In the genomic region with DNA sequence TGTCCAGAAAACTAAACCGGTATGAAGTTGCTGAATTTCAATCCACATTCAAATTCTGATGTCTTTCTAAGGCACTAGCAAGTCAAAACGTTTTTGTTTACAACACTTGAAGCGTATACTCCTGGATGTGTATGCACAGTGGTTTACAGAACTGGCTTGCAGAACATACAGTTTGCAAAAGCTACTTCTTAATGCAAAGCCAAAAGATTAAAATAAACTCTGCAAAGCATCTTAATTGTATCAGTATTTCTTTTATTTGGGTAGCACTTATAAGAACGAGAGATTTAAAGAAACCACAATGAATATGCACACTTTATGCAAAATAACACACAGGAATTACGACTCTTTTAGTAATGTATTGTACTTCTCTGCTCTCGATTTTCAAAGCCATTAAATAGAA, we compare ENCODE assay signal across 8 cellular contexts.
"Had no signal": no experiment of that assay in that cellular context is flagged by ENCODE, and none has a peak within 500 bp of the region (broad histone marks: within the 10 kb centered on the region; RNA-seq: fewer than 3 reads in every experiment).

No MANE protein-coding gene starts in this region.

- FAIRE-seq: G401.6, GM12878, GM12891, GM12892, GM18507, GM19239 had no signal

- DNase-seq: GDM1, GF-D8 had no signal

- H3K4me3 ChIP-seq: GM12878 had no signal
